In genomic region chr20:58691773-58692578, GRCh38 we compare ENCODE assay signal across 1 cellular context.
TF ChIP-seq lines count a peak whose summit lies in the region.

No MANE protein-coding gene starts in this region.

TF ChIP-seq in SK-N-SH, 30 proteins besides CTCF, POLR2A, EP300 and RAD21 (continued from another document):
- no peak for TF ChIP-seq ZBTB33 (IDR thresholded peaks at IDR 0.05; ENCODE audit: borderline replicate concordance, low read depth)
